ENCODE assay signal across 10 cellular contexts in genomic region chr13:44713793-44714469, GRCh38.
A peak's percentile ranks its signal among the peaks of the same experiment; 100 is the strongest.
DNase-seq lines count a peak whose midpoint lies in the region; ATAC-seq, FAIRE-seq and TF ChIP-seq lines count a peak whose summit lies in the region.
"Had no signal": no experiment of that assay in that cellular context is flagged by ENCODE, and none has a peak within 500 bp of the region (broad histone marks: within the 10 kb centered on the region; RNA-seq: fewer than 3 reads in every experiment).

No MANE protein-coding gene starts in this region.

- DNase-seq in SK-MEL-5 (ENCODE audit: low read depth, low spot score) (peak; percentile 64), fibroblast of mammary gland (ENCODE audit: low read depth) (peak; percentile 91), pulmonary artery endothelial cell (ENCODE audit: low read depth, low spot score) (peak; percentile 77), cerebellum (ENCODE audit: low spot score) (no peak), NCI-H524 (lab: John Stamatoyannopoulos, UW) (no peak)
- DNase-seq: activated CD8-positive, alpha-beta memory T cell treated with anti-CD3 and anti-CD28 coated beads, Interleukin-2, amount 10 ng/mL, durations not matched to agents 7 days and 5 days; nucleus accumbens had no signal

- in situ Hi-C loops in SK-MEL-5 (cut with HindIII; ENCODE audit: low pct_unique_long_range_greater_than_20kb, low sequenced_read_pairs), result no loop called here

- no peak overlapping the region for H3K4me3 ChIP-seq in fibroblast of mammary gland (ENCODE audit: control insufficient read depth, low read depth, low read length)

- TF ChIP-seq CTCF in fibroblast of mammary gland (conservative IDR thresholded peaks at IDR 0.05; ENCODE audit: control insufficient read depth, insufficient read depth, low read depth, low read length), result no peak

- ATAC-seq in GM18517 (IDR thresholded peaks at IDR 0.05; ENCODE audit: unreplicated experiment) (no peak), GM18870 (IDR thresholded peaks at IDR 0.05; ENCODE audit: unreplicated experiment) (no peak)
- ATAC-seq: activated CD8-positive, alpha-beta memory T cell treated with anti-CD3 and anti-CD28 coated beads, Interleukin-2, amount 10 ng/mL, durations not matched to agents 7 days and 5 days had no signal

- FAIRE-seq in G401.6 (lab: Jason Lieb, UNC), result peak; percentile 95

Comparison
In these comparisons a context has a peak if more than half of its experiments do, and no peak if none do; other contexts are left out.
1. DNase-seq: peak in SK-MEL-5 (single experiment), fibroblast of mammary gland (single experiment) and pulmonary artery endothelial cell (single experiment); none in cerebellum (single experiment) and NCI-H524 (0 of 2).